In the genomic region with DNA sequence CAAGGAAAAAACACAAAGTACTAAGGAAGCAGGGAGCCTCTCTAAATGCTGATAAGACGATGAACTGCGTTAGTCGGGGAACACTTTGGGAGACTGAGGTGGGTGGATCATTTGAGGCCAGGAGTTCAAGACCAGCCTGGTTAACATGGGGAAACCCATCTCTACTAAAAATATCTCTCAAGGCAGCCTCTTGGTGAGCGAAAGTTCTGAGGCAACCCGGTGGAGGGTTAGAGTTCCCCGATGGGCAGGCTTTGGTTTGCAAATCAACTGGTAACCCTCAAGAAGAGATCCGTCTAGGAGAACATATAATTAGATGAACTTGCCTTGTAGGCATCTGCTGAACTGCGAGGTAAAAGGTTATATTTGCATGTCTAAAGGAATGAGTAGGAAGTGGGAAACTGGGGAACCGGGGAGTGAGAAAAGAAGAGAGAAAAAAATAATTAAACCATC, we compare ENCODE assay signal across 14 cellular contexts. TPM values are rescaled to one million over a fixed set of nuclear protein-coding genes. Genes with fewer than 3 reads are reported as not detected.
A peak's percentile ranks its signal among the peaks of the same experiment; 100 is the strongest.
DNase-seq lines count a peak whose midpoint lies in the region; ATAC-seq and TF ChIP-seq lines count a peak whose summit lies in the region.
"Had no signal": no experiment of that assay in that cellular context is flagged by ENCODE, and none has a peak within 500 bp of the region (broad histone marks: within the 10 kb centered on the region; RNA-seq: fewer than 3 reads in every experiment).

No MANE protein-coding gene starts in this region.

- H3K9me2 ChIP-seq in SK-N-SH = no peaks in the 10 kb centered on the region

- H3K4me2 ChIP-seq in SK-N-SH = no peak overlapping the region
- H3K4me2 ChIP-seq: neural progenitor cell had no signal

- no peak for TF ChIP-seq RAD21 in SK-N-SH (IDR thresholded peaks at IDR 0.05; ENCODE audit: low read length)

- no peak overlapping the region for H3K9ac ChIP-seq in SK-N-SH
- H3K9ac ChIP-seq: neural progenitor cell had no signal

- H3K4me3 ChIP-seq in right cardiac atrium (ENCODE audit: low read length) (no peak overlapping the region), SK-N-SH (ENCODE audit: low read depth in 2 of 2, low read length in 1 of 2) (no peak overlapping the region)
- H3K4me3 ChIP-seq: colonic mucosa, neural progenitor cell had no signal

- no peaks in the 10 kb centered on the region for H3K79me2 ChIP-seq in SK-N-SH (ENCODE audit: insufficient read depth)

- POLR2A ChIA-PET in SK-N-SH (lab: Yijun Ruan, JAX) = no interaction called here

- no peaks in the 10 kb centered on the region for H3K27me3 ChIP-seq in right cardiac atrium (ENCODE audit: control insufficient read depth, insufficient read depth)
- H3K27me3 ChIP-seq in SK-N-SH (ENCODE audit: insufficient read depth) = no peaks in the 10 kb centered on the region
- H3K27me3 ChIP-seq: colonic mucosa, neural progenitor cell had no signal

- H3K4me1 Mint-ChIP-seq in stimulated activated memory B cell treated with anti-CD40 and anti-IgM and Interleukin-4, amounts not matched to agents 10 μg/mL and 1 μg/mL and 100 μg/mL, for 72 hours = peaks cover 60% of the 10 kb centered on the region

- 75% methylated on average over 9 of the region's 9 CpGs for WGBS in right cardiac atrium
- 94% methylated on average over 9 of the region's 9 CpGs for WGBS in SK-N-SH (ENCODE audit: low lambda C conversion rate)

- H3K27ac Mint-ChIP-seq in stimulated activated memory B cell treated with anti-CD40 and anti-IgM and Interleukin-4, amounts not matched to agents 10 μg/mL and 1 μg/mL and 100 μg/mL, for 72 hours = peak overlapping the region; percentile 77
- H3K27ac Mint-ChIP-seq: neural progenitor cell; stimulated activated naive CD8-positive, alpha-beta T cell treated with anti-CD3 and anti-CD28 coated beads, Interleukin-15, Interleukin-2, amounts not matched to agents 100 ng/mL and 50 ng/mL, for 24 hours had no signal

- CTCF ChIA-PET in SK-N-SH (lab: Yijun Ruan, JAX) = interaction anchor here (1.5 to 4.3 kb wide), 2 partner anchors 93 to 101 kb away, joined by 3 to 27 read pairs; no protein-coding TSS in a partner anchor

- ATAC-seq in GM19023 (IDR thresholded peaks at IDR 0.05; ENCODE audit: unreplicated experiment) = peak; percentile 74
- ATAC-seq in HG02623 (IDR thresholded peaks at IDR 0.05; ENCODE audit: unreplicated experiment) = peak; percentile 57
- ATAC-seq in HG03469 (IDR thresholded peaks at IDR 0.05; ENCODE audit: unreplicated experiment) = peak; percentile 43
- peak; percentile 86 for ATAC-seq in stimulated activated memory B cell treated with anti-CD40 and anti-IgM and Interleukin-4, amounts not matched to agents 10 μg/mL and 1 μg/mL and 100 μg/mL, for 72 hours
- no peak for ATAC-seq in right cardiac atrium
- ATAC-seq: Right ventricle myocardium inferior had no signal

- H3K4me3 Mint-ChIP-seq in stimulated activated memory B cell treated with anti-CD40 and anti-IgM and Interleukin-4, amounts not matched to agents 10 μg/mL and 1 μg/mL and 100 μg/mL, for 72 hours = peak overlapping the region; percentile 46
- H3K4me3 Mint-ChIP-seq: neural progenitor cell; stimulated activated naive CD8-positive, alpha-beta T cell treated with anti-CD3 and anti-CD28 coated beads, Interleukin-15, Interleukin-2, amounts not matched to agents 100 ng/mL and 50 ng/mL, for 24 hours had no signal

- TF ChIP-seq CTCF in SK-N-SH (IDR thresholded peaks at IDR 0.05) = no peak

- TF ChIP-seq EP300 in SK-N-SH (IDR thresholded peaks at IDR 0.05; ENCODE audit: borderline replicate concordance in 1 of 2, low read depth in 1 of 2, low read length in 1 of 2) = no peak

- no peaks in the 10 kb centered on the region for H3K9me3 Mint-ChIP-seq in stimulated activated memory B cell treated with anti-CD40 and anti-IgM and Interleukin-4, amounts not matched to agents 10 μg/mL and 1 μg/mL and 100 μg/mL, for 72 hours
- H3K9me3 Mint-ChIP-seq: neural progenitor cell; stimulated activated naive CD8-positive, alpha-beta T cell treated with anti-CD3 and anti-CD28 coated beads, Interleukin-15, Interleukin-2, amounts not matched to agents 100 ng/mL and 50 ng/mL, for 24 hours had no signal

- H3K36me3 ChIP-seq in SK-N-SH (replicated peaks in 1 of 2; ENCODE audit: control insufficient read depth in 1 of 2, insufficient read depth in 2 of 2, low read length in 1 of 2) = no peaks in the 10 kb centered on the region
- H3K36me3 ChIP-seq: colonic mucosa, neural progenitor cell had no signal

- no peaks in the 10 kb centered on the region for H3K27me3 Mint-ChIP-seq in stimulated activated memory B cell treated with anti-CD40 and anti-IgM and Interleukin-4, amounts not matched to agents 10 μg/mL and 1 μg/mL and 100 μg/mL, for 72 hours

- DNase-seq in right cardiac atrium (no peak), Kasumi-1 (lab: John Stamatoyannopoulos, UW) (no peak), SK-N-SH (no peak)
- DNase-seq: activated CD4-positive, alpha-beta T cell treated with anti-CD3 and anti-CD28 coated beads for 1 hour; activated naive CD4-positive, alpha-beta T cell treated with Interleukin-2 at 50 U/mL for 16 hours; colonic mucosa; DMS153 had no signal

- intact Hi-C loops in right cardiac atrium (cut with DNase I) = no loop called here

- no peak overlapping the region for H2AFZ ChIP-seq in SK-N-SH (ENCODE audit: low read depth)
- H2AFZ ChIP-seq: neural progenitor cell had no signal

- H3K9me3 ChIP-seq in right cardiac atrium (ENCODE audit: control insufficient read depth, low read length) (no peaks in the 10 kb centered on the region), SK-N-SH (no peaks in the 10 kb centered on the region)
- H3K9me3 ChIP-seq: colonic mucosa had no signal

- H3K27ac ChIP-seq in right cardiac atrium (ENCODE audit: low read length) (no peak overlapping the region), SK-N-SH (ENCODE audit: low read depth in 2 of 2, low read length in 1 of 2) (no peak overlapping the region)
- H3K27ac ChIP-seq: colonic mucosa, neural progenitor cell had no signal

- peaks cover 7% of the 10 kb centered on the region for H3F3A ChIP-seq in SK-N-SH (replicated peaks; ENCODE audit: insufficient read depth)

- no peaks in the 10 kb centered on the region for H3K36me3 Mint-ChIP-seq in stimulated activated memory B cell treated with anti-CD40 and anti-IgM and Interleukin-4, amounts not matched to agents 10 μg/mL and 1 μg/mL and 100 μg/mL, for 72 hours

- H3K4me1 ChIP-seq in right cardiac atrium (ENCODE audit: control insufficient read depth, insufficient read depth, low read length) = peaks cover 9% of the 10 kb centered on the region
- H3K4me1 ChIP-seq in SK-N-SH (ENCODE audit: control insufficient read depth in 1 of 2, insufficient read depth in 2 of 2, low read depth in 1 of 2, low read length in 1 of 2) = peaks cover 0 to 2% of the 10 kb centered on the region in 2 experiments; a peak in 1 of 4 replicates
- H3K4me1 ChIP-seq: colonic mucosa had no signal

- H4K20me1 ChIP-seq in SK-N-SH (ENCODE audit: insufficient read depth) = no peaks in the 10 kb centered on the region

TF ChIP-seq in SK-N-SH, 30 proteins besides CTCF, POLR2A, EP300 and RAD21 (continues in another document):
- TF ChIP-seq CHD2 (IDR thresholded peaks at IDR 0.05; ENCODE audit: low read length, partially characterized antibody) (no peak), JUND (IDR thresholded peaks at IDR 0.05) (no peak), SMC3 (IDR thresholded peaks at IDR 0.05; ENCODE audit: low read depth, low read length) (no peak), RFX5 (IDR thresholded peaks at IDR 0.05; ENCODE audit: low read length) (no peak), GABPA (IDR thresholded peaks at IDR 0.05; ENCODE audit: low read depth) (no peak), RCOR1 (IDR thresholded peaks at IDR 0.05; ENCODE audit: low read length) (no peak), FOXJ3 (CRISPR knock-in tag; IDR thresholded peaks at IDR 0.05) (no peak), POLR2AphosphoS5 (IDR thresholded peaks at IDR 0.05; ENCODE audit: low read depth, low read length) (no peak), FOSL2 (IDR thresholded peaks at IDR 0.05; ENCODE audit: borderline replicate concordance, low read depth) (no peak), MXI1 (IDR thresholded peaks at IDR 0.05; ENCODE audit: low read depth, low read length) (no peak), EZH2phosphoT487 (IDR thresholded peaks at IDR 0.05; ENCODE audit: borderline replicate concordance, low read depth) (no peak)
- TF ChIP-seq, protein P1, sequence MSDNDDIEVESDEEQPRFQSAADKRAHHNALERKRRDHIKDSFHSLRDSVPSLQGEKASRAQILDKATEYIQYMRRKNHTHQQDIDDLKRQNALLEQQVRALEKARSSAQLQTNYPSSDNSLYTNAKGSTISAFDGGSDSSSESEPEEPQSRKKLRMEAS (IDR thresholded peaks at IDR 0.05; ENCODE audit: low read depth) = no peak
- TF ChIP-seq, protein P2, sequence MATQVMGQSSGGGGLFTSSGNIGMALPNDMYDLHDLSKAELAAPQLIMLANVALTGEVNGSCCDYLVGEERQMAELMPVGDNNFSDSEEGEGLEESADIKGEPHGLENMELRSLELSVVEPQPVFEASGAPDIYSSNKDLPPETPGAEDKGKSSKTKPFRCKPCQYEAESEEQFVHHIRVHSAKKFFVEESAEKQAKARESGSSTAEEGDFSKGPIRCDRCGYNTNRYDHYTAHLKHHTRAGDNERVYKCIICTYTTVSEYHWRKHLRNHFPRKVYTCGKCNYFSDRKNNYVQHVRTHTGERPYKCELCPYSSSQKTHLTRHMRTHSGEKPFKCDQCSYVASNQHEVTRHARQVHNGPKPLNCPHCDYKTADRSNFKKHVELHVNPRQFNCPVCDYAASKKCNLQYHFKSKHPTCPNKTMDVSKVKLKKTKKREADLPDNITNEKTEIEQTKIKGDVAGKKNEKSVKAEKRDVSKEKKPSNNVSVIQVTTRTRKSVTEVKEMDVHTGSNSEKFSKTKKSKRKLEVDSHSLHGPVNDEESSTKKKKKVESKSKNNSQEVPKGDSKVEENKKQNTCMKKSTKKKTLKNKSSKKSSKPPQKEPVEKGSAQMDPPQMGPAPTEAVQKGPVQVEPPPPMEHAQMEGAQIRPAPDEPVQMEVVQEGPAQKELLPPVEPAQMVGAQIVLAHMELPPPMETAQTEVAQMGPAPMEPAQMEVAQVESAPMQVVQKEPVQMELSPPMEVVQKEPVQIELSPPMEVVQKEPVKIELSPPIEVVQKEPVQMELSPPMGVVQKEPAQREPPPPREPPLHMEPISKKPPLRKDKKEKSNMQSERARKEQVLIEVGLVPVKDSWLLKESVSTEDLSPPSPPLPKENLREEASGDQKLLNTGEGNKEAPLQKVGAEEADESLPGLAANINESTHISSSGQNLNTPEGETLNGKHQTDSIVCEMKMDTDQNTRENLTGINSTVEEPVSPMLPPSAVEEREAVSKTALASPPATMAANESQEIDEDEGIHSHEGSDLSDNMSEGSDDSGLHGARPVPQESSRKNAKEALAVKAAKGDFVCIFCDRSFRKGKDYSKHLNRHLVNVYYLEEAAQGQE (IDR thresholded peaks at IDR 0.05; ENCODE audit: low read depth, low read length) = no peak

RNA-seq across cellular contexts. Expression of a gene that starts 44.6 kb away (rescaled TPM):
- 100 to 1,000 TPM in 1 of 4 donors, 10 to 100 TPM in 3; 74.6 to 130 (median 91.7) TPM for total RNA-seq in right cardiac atrium
- polyA plus RNA-seq in right cardiac atrium (65.6 TPM), SK-N-SH (2012; rRNA removed) (204 and 261 TPM in 2 replicates)
- 68.2 and 73.8 TPM in 2 replicates for polyA plus RNA-seq in SK-N-SH (2012; cell fraction: cytosol; rRNA removed)
- 1,761 and 2,017 TPM in 2 replicates for polyA plus RNA-seq in SK-N-SH (2012; cell fraction: nucleus; rRNA removed)

Comparison
In these comparisons a context has a peak if more than half of its experiments do, and no peak if none do; other contexts are left out.
1. ATAC-seq: peak in GM19023 (single experiment), HG02623 (single experiment), HG03469 (single experiment) and stimulated activated memory B cell treated with anti-CD40 and anti-IgM and Interleukin-4, amounts not matched to agents 10 μg/mL and 1 μg/mL and 100 μg/mL, for 72 hours (single experiment); none in right cardiac atrium (0 of 2).